23 cellular contexts compared by ENCODE assay signal in the genomic region with DNA sequence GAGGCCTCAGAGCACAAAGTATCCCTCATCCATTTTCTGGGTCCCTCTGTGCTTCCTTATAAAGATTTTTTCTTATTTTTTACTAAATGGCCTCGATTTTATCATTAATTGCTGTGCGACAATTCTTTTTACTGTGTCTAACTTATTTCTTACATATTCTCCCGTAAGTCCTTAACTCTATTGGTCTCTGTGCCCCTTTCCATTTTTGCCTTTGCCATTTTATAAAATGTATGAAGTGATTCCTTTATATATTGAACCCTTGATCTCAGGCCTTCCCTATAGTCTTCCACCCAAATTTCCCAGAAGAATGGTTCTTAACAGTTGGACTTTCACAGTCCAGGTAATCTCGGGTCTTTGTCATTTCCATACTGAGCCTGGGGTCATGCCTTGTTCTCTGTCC.
"Had no signal": no experiment of that assay in that cellular context is flagged by ENCODE, and none has a peak within 500 bp of the region (broad histone marks: within the 10 kb centered on the region; RNA-seq: fewer than 3 reads in every experiment).

No MANE protein-coding gene starts in this region.

- H3K27ac ChIP-seq: colonic mucosa, coronary artery, dorsolateral prefrontal cortex, epithelial cell of prostate, esophagus muscularis mucosa, esophagus squamous epithelium, foreskin keratinocyte, gastrocnemius medialis, gastroesophageal sphincter, heart left ventricle, heart right ventricle, hepatocyte had no signal

- H2AFZ ChIP-seq: hepatocyte had no signal

- ATAC-seq: effector memory CD8-positive, alpha-beta T cell; esophagus mucosa; foreskin keratinocyte; gastrocnemius medialis; gastroesophageal sphincter; heart left ventricle; heart right ventricle had no signal

- H3K4me1 ChIP-seq: colonic mucosa, esophagus muscularis mucosa, esophagus squamous epithelium, foreskin keratinocyte, gastroesophageal sphincter had no signal

- DNase-seq: colonic mucosa; cortex of kidney; dermis blood vessel endothelial cell; dorsolateral prefrontal cortex; effector CD4-positive, alpha-beta T cell; effector CD8-positive, alpha-beta T cell; effector memory CD4-positive, alpha-beta T cell; effector memory CD8-positive, alpha-beta T cell; erythroblast; esophagus squamous epithelium; foreskin fibroblast; foreskin keratinocyte; foreskin melanocyte; gastrocnemius medialis; glutamatergic neuron; heart left ventricle; heart right ventricle had no signal

- H3K9me3 ChIP-seq: colonic mucosa, esophagus muscularis mucosa, esophagus squamous epithelium, gastrocnemius medialis, gastroesophageal sphincter, heart left ventricle, heart right ventricle had no signal

- H3K79me2 ChIP-seq: hepatocyte had no signal

- H3K27me3 ChIP-seq: colonic mucosa, dorsolateral prefrontal cortex, esophagus muscularis mucosa, esophagus squamous epithelium, gastrocnemius medialis, gastroesophageal sphincter, heart left ventricle, heart right ventricle, hepatocyte had no signal

- H3K4me3 ChIP-seq: colonic mucosa, coronary artery, dorsolateral prefrontal cortex, esophagus muscularis mucosa, esophagus squamous epithelium, gastrocnemius medialis, gastroesophageal sphincter, heart left ventricle, heart right ventricle, hepatocyte had no signal

- H3K36me3 ChIP-seq: colonic mucosa, esophagus muscularis mucosa, esophagus squamous epithelium, gastrocnemius medialis, gastroesophageal sphincter, heart left ventricle, heart right ventricle had no signal

- H3K4me2 ChIP-seq: hepatocyte had no signal
